Comparison of ENCODE assay signal across 26 cellular contexts in genomic region chr14:103282932-103283331, GRCh38. TPM values are rescaled to one million over a fixed set of nuclear protein-coding genes. Genes with fewer than 3 reads are reported as not detected.
DNase-seq lines count a peak whose midpoint lies in the region; ATAC-seq, FAIRE-seq and TF ChIP-seq lines count a peak whose summit lies in the region.
"Had no signal": no experiment of that assay in that cellular context is flagged by ENCODE, and none has a peak within 500 bp of the region (broad histone marks: within the 10 kb centered on the region; RNA-seq: fewer than 3 reads in every experiment).

No MANE protein-coding gene starts in this region.

- H3K9me3 Mint-ChIP-seq in neural progenitor cell = peaks cover 4% of the 10 kb centered on the region
- H3K9me3 Mint-ChIP-seq: CD4-positive, alpha-beta T cell; CD8-positive, alpha-beta memory T cell had no signal

- intact Hi-C loops in HepG2 (cut with micrococcal nuclease; ENCODE audit: unreplicated experiment) (no loop called here), right lobe of liver (cut with DNase I) (loop anchor here in 1 of 2 donors (10.0 kb wide), 2 partner anchors 78 to 178 kb away; no protein-coding TSS in a partner anchor)

- no peak overlapping the region; the same call in 1 of the 2 replicates for H2BK5ac ChIP-seq in H1 (ENCODE audit: low read depth, low read length)

- no peak overlapping the region for H3K23ac ChIP-seq in H1 (ENCODE audit: insufficient read length)

- in situ Hi-C loops in HepG2 (cut with HindIII; ENCODE audit: extremely low pct_ligation_motif_present, low pct_unique_long_range_greater_than_20kb) = no loop called here

- TF ChIP-seq EP300 in HepG2 (IDR thresholded peaks at IDR 0.05; ENCODE audit: low read depth in 2 of 2, low read length in 2 of 2) = no peak
- no peak for TF ChIP-seq EP300 in HepG2 (CRISPR knock-in tag; IDR thresholded peaks at IDR 0.05; ENCODE audit: borderline replicate concordance)
- no peak for TF ChIP-seq EP300 in H1 (IDR thresholded peaks at IDR 0.05; ENCODE audit: borderline replicate concordance in 1 of 2, low read depth in 2 of 2, low read length in 2 of 2)

- no peak overlapping the region for H3K56ac ChIP-seq in H1 (replicated peaks; ENCODE audit: insufficient read length, low read depth, low read length)

- peaks cover 1 to 9% of the 10 kb centered on the region in 2 experiments; a peak in 3 of 5 replicates for H3K27me3 ChIP-seq in HepG2 (ENCODE audit: control insufficient read depth in 1 of 2, insufficient read depth in 2 of 2, low read length in 2 of 2)
- H3K27me3 ChIP-seq in right lobe of liver = no peaks in the 10 kb centered on the region
- H3K27me3 ChIP-seq in H1 (replicated peaks in 1 of 4; ENCODE audit: control insufficient read depth in 3 of 4, extremely low read depth in 1 of 4, insufficient read depth in 3 of 4, low read length in 3 of 4) = peaks cover 0 to 18% (median 7%) of the 10 kb centered on the region in 4 experiments; a peak in 5 of 7 replicates
- peaks cover 35% of the 10 kb centered on the region for H3K27me3 ChIP-seq in neural progenitor cell
- H3K27me3 ChIP-seq: BLaER1 treated with 17β-estradiol and CSF1 and Interleukin-3, amounts not matched to agents 10 nM and 100 nM had no signal

- H3K27ac ChIP-seq in HepG2 (ENCODE audit: extremely low read length, insufficient read depth, low read length) = no peak overlapping the region
- H3K27ac ChIP-seq in right lobe of liver = no peak overlapping the region
- H3K27ac ChIP-seq in H1 (ENCODE audit: low read depth, low read length) = no peak overlapping the region
- no peak overlapping the region for H3K27ac ChIP-seq in neural progenitor cell
- H3K27ac ChIP-seq: BLaER1 treated with 17β-estradiol and CSF1 and Interleukin-3, amounts not matched to agents 10 nM and 100 nM had no signal

- H3K18ac ChIP-seq in H1 (ENCODE audit: extremely low read depth, low read length) = no peak overlapping the region

- no peak overlapping the region; the same call in 1 of the 2 replicates for H2BK15ac ChIP-seq in H1 (ENCODE audit: low read length)

- peaks cover 7% of the 10 kb centered on the region; the same call in 1 of the 2 replicates for H3K23me2 ChIP-seq in H1 (ENCODE audit: low read depth, low read length)

- no peak for FAIRE-seq in HepG2 (lab: Jason Lieb, UNC)
- no peak for FAIRE-seq in H1 (lab: Jason Lieb, UNC)
- FAIRE-seq: A549, D721Med, GM12878, GM18507, H54 had no signal

- H2BK12ac ChIP-seq in H1 (ENCODE audit: low read depth, low read length) = no peak overlapping the region; the same call in 1 of the 2 replicates

- H3K4me2 ChIP-seq in HepG2 (ENCODE audit: low read depth, low read length) = no peak overlapping the region
- H3K4me2 ChIP-seq in H1 (ENCODE audit: insufficient read depth in 1 of 2, low read depth in 2 of 2, low read length in 2 of 2) = no peak overlapping the region
- no peak overlapping the region for H3K4me2 ChIP-seq in neural progenitor cell
- H3K4me2 ChIP-seq: A549; BLaER1 treated with 17β-estradiol and CSF1 and Interleukin-3, amounts not matched to agents 10 nM and 100 nM; GM23338 had no signal

- CTCF ChIA-PET in HepG2 (lab: Yijun Ruan, JAX; ENCODE audit: low intra/inter-chr PET ratio, low total read pairs) = no interaction called here
- CTCF ChIA-PET in H1 (lab: Charles Lee; ENCODE audit: partially characterized antibody) = interaction anchor here (1.2 to 3.8 kb wide), 6 partner anchors 8 to 204 kb away, joined by 3 to 31 read pairs (median 4); no protein-coding TSS in a partner anchor

- H3K27me3 Mint-ChIP-seq in neural progenitor cell (ENCODE audit: insufficient read depth, low read depth) = peaks cover 30% of the 10 kb centered on the region

- no peak for TF ChIP-seq RAD21 in HepG2 (CRISPR knock-in tag; IDR thresholded peaks at IDR 0.05)
- TF ChIP-seq RAD21 in H1 (IDR thresholded peaks at IDR 0.05 in 1 of 2, conservative IDR thresholded peaks at IDR 0.05 in 1 of 2; ENCODE audit: low read depth in 2 of 2, low read length in 2 of 2) = no peak

- H2AFZ ChIP-seq in HepG2 (ENCODE audit: low read length) = no peak overlapping the region
- H2AFZ ChIP-seq in H1 (ENCODE audit: low read length) = no peak overlapping the region
- H2AFZ ChIP-seq in neural progenitor cell (replicated peaks) = no peak overlapping the region

- H4K20me1 ChIP-seq in HepG2 (ENCODE audit: insufficient read depth, low read length) (no peaks in the 10 kb centered on the region), H1 (replicated peaks in 1 of 2; ENCODE audit: control insufficient read depth in 1 of 2, insufficient read depth in 2 of 2, low read length in 2 of 2) (no peaks in the 10 kb centered on the region), neural progenitor cell (ENCODE audit: low read depth) (no peaks in the 10 kb centered on the region)
- H4K20me1 ChIP-seq: BLaER1 treated with 17β-estradiol and CSF1 and Interleukin-3, amounts not matched to agents 10 nM and 100 nM had no signal

- no peak overlapping the region for H4K5ac ChIP-seq in H1 (ENCODE audit: insufficient read length, low read depth, low read length)

- H3K4me3 Mint-ChIP-seq in neural progenitor cell = peak overlapping the region; percentile 13
- H3K4me3 Mint-ChIP-seq: CD4-positive, alpha-beta T cell; CD8-positive, alpha-beta memory T cell; GM23338 had no signal

- 53% methylated on average over 5 of the region's 5 CpGs for WGBS in HepG2 (ENCODE audit: low lambda C conversion rate)
- WGBS in right lobe of liver (ENCODE audit: insufficient coverage, low coverage, low lambda C conversion rate, missing lambda C conversion rate) = 82% methylated on average over 5 of the region's 5 CpGs
- 88% methylated on average over 5 of the region's 5 CpGs; no CpG with 5 or more reads in 1 of the 2 experiments for WGBS in H1 (ENCODE audit: extremely low coverage in 1 of 2, insufficient coverage in 1 of 2, insufficient read length in 1 of 2, insufficient replicate concordance in 2 of 2, low coverage in 1 of 2, low lambda C conversion rate in 2 of 2, missing lambda C conversion rate in 1 of 2), 2 experiments

- H3K79me2 ChIP-seq in HepG2 (ENCODE audit: insufficient read depth, low read length) (no peaks in the 10 kb centered on the region), H1 (ENCODE audit: control insufficient read depth in 1 of 2, insufficient read depth in 2 of 2, low read length in 2 of 2) (no peaks in the 10 kb centered on the region), neural progenitor cell (ENCODE audit: low read depth) (no peaks in the 10 kb centered on the region)

- H3K4me3 ChIP-seq in HepG2 (replicated peaks in 1 of 3; ENCODE audit: insufficient read depth in 1 of 3, low read depth in 2 of 3, low read length in 3 of 3) (no peak overlapping the region), right lobe of liver (no peak overlapping the region), H1 (ENCODE audit: extremely low read depth in 1 of 4, insufficient read depth in 2 of 4, low read depth in 3 of 4, low read length in 4 of 4) (no peak overlapping the region), neural progenitor cell (no peak overlapping the region)
- H3K4me3 ChIP-seq: A549; BLaER1 treated with 17β-estradiol and CSF1 and Interleukin-3, amounts not matched to agents 10 nM and 100 nM; GM12878; GM23338 had no signal

- POLR2A ChIA-PET in HepG2 (lab: Yijun Ruan, JAX) = interaction anchor here (2.1 kb wide), 1 partner anchor 38 kb away, joined by 6 read pairs; no protein-coding TSS in a partner anchor
- POLR2A ChIA-PET in H1 (lab: Charles Lee; ENCODE audit: partially characterized antibody) = interaction anchor here (0.7 kb wide), 1 partner anchor 132 kb away, joined by 4 read pairs; no protein-coding TSS in a partner anchor

- H4K8ac ChIP-seq in H1 (ENCODE audit: extremely low read depth, insufficient read depth, low read length) = no peak overlapping the region

- H2BK20ac ChIP-seq in H1 (ENCODE audit: low read length) = no peak overlapping the region

- H3K79me1 ChIP-seq in H1 (ENCODE audit: low read depth, low read length) = no peaks in the 10 kb centered on the region

- H3K14ac ChIP-seq in H1 (ENCODE audit: insufficient read length) = no peak overlapping the region

- H3K36me3 ChIP-seq in HepG2 (replicated peaks in 1 of 2; ENCODE audit: control insufficient read depth in 1 of 2, insufficient read depth in 2 of 2, low read length in 2 of 2) (no peaks in the 10 kb centered on the region), right lobe of liver (no peaks in the 10 kb centered on the region), H1 (ENCODE audit: control insufficient read depth in 2 of 4, insufficient read depth in 4 of 4, low read length in 3 of 4) (no peaks in the 10 kb centered on the region), neural progenitor cell (no peaks in the 10 kb centered on the region)
- H3K36me3 ChIP-seq: BE2C; BLaER1 treated with 17β-estradiol and CSF1 and Interleukin-3, amounts not matched to agents 10 nM and 100 nM had no signal

- DNase-seq in HepG2 (ENCODE audit: low spot score) = no peak
- no peak for DNase-seq in right lobe of liver
- DNase-seq in H1 (ENCODE audit: low read depth in 1 of 2, low spot score in 2 of 2) = no peak
- no peak for DNase-seq in neural progenitor cell (ENCODE audit: low spot score)
- DNase-seq in NCI-H1105 (lab: John Stamatoyannopoulos, UW) = no peak
- no peak for DNase-seq in mucosa of gallbladder (ENCODE audit: low spot score)
- DNase-seq: 8988T; ACHN; AML-193; BE2C; CD4-positive, alpha-beta T cell; CD8-positive, alpha-beta memory T cell; DMS 273 treated with DMSO at 0.1 percent for 48 hours; DMS79; EL; GDM1; HCEC 1CT had no signal

- no peaks in the 10 kb centered on the region for H3K4me1 Mint-ChIP-seq in neural progenitor cell

- H3K27ac Mint-ChIP-seq in neural progenitor cell = no peak overlapping the region
- H3K27ac Mint-ChIP-seq: CD14-positive monocyte; CD4-positive, alpha-beta T cell; CD8-positive, alpha-beta memory T cell; GM23338 had no signal

- no peak overlapping the region for H2BK120ac ChIP-seq in H1 (replicated peaks; ENCODE audit: low read depth, low read length)

- H3K9ac ChIP-seq in HepG2 (ENCODE audit: insufficient read depth, low read depth, low read length) (no peak overlapping the region), H1 (replicated peaks in 1 of 4; ENCODE audit: extremely low read depth in 1 of 4, low read depth in 3 of 4, low read length in 3 of 4) (no peak overlapping the region), neural progenitor cell (no peak overlapping the region)
- H3K9ac ChIP-seq: BLaER1 treated with 17β-estradiol and CSF1 and Interleukin-3, amounts not matched to agents 10 nM and 100 nM had no signal

- TF ChIP-seq CTCF in HepG2 (CRISPR knock-in tag; IDR thresholded peaks at IDR 0.05) (peak; percentile 34; the same call in 1 of the 2 replicates), right lobe of liver (IDR thresholded peaks at IDR 0.05) (no peak), H1 (IDR thresholded peaks at IDR 0.05; ENCODE audit: control extremely low read depth in 1 of 3, insufficient read depth in 1 of 3, low read depth in 1 of 3, low read length in 3 of 3) (no peak), neural progenitor cell (IDR thresholded peaks at IDR 0.05) (no peak)

- H3K4ac ChIP-seq in H1 (replicated peaks; ENCODE audit: insufficient read length, low read depth, low read length) = no peak overlapping the region

- peak overlapping the region; percentile 70; the same call in 1 of the 2 replicates for H2AK5ac ChIP-seq in H1 (ENCODE audit: low read depth, low read length)

- H4K91ac ChIP-seq in H1 (replicated peaks; ENCODE audit: insufficient read length, low read length) = no peak overlapping the region

- H3K9me3 ChIP-seq in HepG2 (ENCODE audit: low read length) (no peaks in the 10 kb centered on the region), right lobe of liver (no peaks in the 10 kb centered on the region), H1 (ENCODE audit: insufficient read depth in 2 of 2, low read depth in 1 of 2, low read length in 1 of 2) (no peaks in the 10 kb centered on the region), neural progenitor cell (ENCODE audit: low read depth) (no peaks in the 10 kb centered on the region)
- H3K9me3 ChIP-seq: A549, BE2C had no signal

- no TSS peak for BruUV-seq in HepG2 (replicated peaks; lab: Mats Ljungman, UMichigan)

- H3F3A ChIP-seq in neural progenitor cell (ENCODE audit: low read depth) = peaks cover 14% of the 10 kb centered on the region

- no peak for ATAC-seq in HepG2
- no peak for ATAC-seq in right lobe of liver
- ATAC-seq in HG02759 (IDR thresholded peaks at IDR 0.05; ENCODE audit: unreplicated experiment) = no peak
- ATAC-seq: A549, GM12878, GM23338 had no signal

- TF ChIP-seq POLR2A in HepG2 (IDR thresholded peaks at IDR 0.05; ENCODE audit: insufficient read depth in 1 of 2, low read depth in 2 of 2, low read length in 2 of 2) (no peak), right lobe of liver (IDR thresholded peaks at IDR 0.05) (no peak), H1 (IDR thresholded peaks at IDR 0.05; ENCODE audit: control extremely low read depth in 1 of 2, low read depth in 2 of 2, low read length in 2 of 2) (no peak)

- H3K36me3 Mint-ChIP-seq in neural progenitor cell = no peaks in the 10 kb centered on the region
- H3K36me3 Mint-ChIP-seq: CD8-positive, alpha-beta memory T cell had no signal

- H3K4me1 ChIP-seq in HepG2 (ENCODE audit: insufficient read depth, low read length) (peaks cover 36% of the 10 kb centered on the region), right lobe of liver (peaks cover 0 to 10% (median 3%) of the 10 kb centered on the region in 4 donors), H1 (replicated peaks in 1 of 4; ENCODE audit: control insufficient read depth in 3 of 4, insufficient read depth in 4 of 4, low read length in 3 of 4) (peaks cover 5 to 28% (median 16%) of the 10 kb centered on the region in 4 experiments), neural progenitor cell (peaks cover 6% of the 10 kb centered on the region)
- H3K4me1 ChIP-seq: BE2C had no signal

RNA-seq across cellular contexts. Expression of gene EIF5, which starts 51.1 kb away (rescaled TPM):
- total RNA-seq in HepG2 (2016; rRNA removed; fragmentation: Illumina TruSeq; extraction: Trizol) = 281 and 333 TPM in 2 replicates
- total RNA-seq in HepG2 (2016; cell fraction: cytosol; rRNA removed; fragmentation: Illumina TruSeq; extraction: Trizol; ENCODE audit: low read depth) = 57.6 and 59.2 TPM in 2 replicates
- 289 and 316 TPM in 2 replicates for total RNA-seq in HepG2 (2016; cell fraction: insoluble cytoplasmic fraction; rRNA removed; fragmentation: Illumina TruSeq; extraction: Trizol)
- 131 and 147 TPM in 2 replicates for total RNA-seq in HepG2 (2016; cell fraction: membrane; rRNA removed; fragmentation: Illumina TruSeq; extraction: Trizol)
- total RNA-seq in HepG2 (2016; cell fraction: nucleus; rRNA removed; fragmentation: Illumina TruSeq; extraction: Trizol) = 180 TPM in 2 replicates
- 147 and 189 TPM in 2 replicates for polyA plus RNA-seq in HepG2 (2011; rRNA removed)
- 98.3 and 109 TPM in 2 replicates for polyA plus RNA-seq in HepG2 (2011; cell fraction: cytosol; rRNA removed)
- 192 and 267 TPM in 2 replicates for polyA plus RNA-seq in HepG2 (2011; cell fraction: nucleus; rRNA removed)
- polyA plus RNA-seq in HepG2 (2012) = 226 and 227 TPM in 2 replicates
- polyA plus RNA-seq in HepG2 (2016; cell fraction: cytosol; fragmentation: Illumina TruSeq; extraction: Trizol; ENCODE audit: low read depth) = 34.1 and 47.0 TPM in 2 replicates
- polyA plus RNA-seq in HepG2 (2016; cell fraction: insoluble cytoplasmic fraction; fragmentation: Illumina TruSeq; extraction: Trizol; ENCODE audit: low read depth) = 286 and 291 TPM in 2 replicates
- 74.1 and 96.9 TPM in 2 replicates for polyA plus RNA-seq in HepG2 (2016; cell fraction: membrane; fragmentation: Illumina TruSeq; extraction: Trizol; ENCODE audit: low read depth)
- polyA plus RNA-seq in HepG2 (2016; cell fraction: nucleus; fragmentation: Illumina TruSeq; extraction: Trizol; ENCODE audit: insufficient read depth, low read depth) = 188 and 207 TPM in 2 replicates
- polyA minus RNA-seq in HepG2 (2011; rRNA and poly(A)+ RNA removed; ENCODE audit: low replicate concordance) = 81.5 and 123 TPM in 2 replicates
- 55.8 and 65.8 TPM in 2 replicates for polyA minus RNA-seq in HepG2 (2011; cell fraction: cytosol; rRNA and poly(A)+ RNA removed)
- 331 and 439 TPM in 2 replicates for polyA minus RNA-seq in HepG2 (2011; cell fraction: nucleus; rRNA and poly(A)+ RNA removed)
- total RNA-seq in right lobe of liver = 100 to 1,000 TPM; 186 to 357 (median 215) TPM
- 323 and 328 TPM in 2 replicates for total RNA-seq in H1 (2021; fragmentation: NEBNext Ultra II Directional; extraction: Animal tissue kit (Norgen Biotek cat#: 25700))
- polyA plus RNA-seq in H1 (2011; rRNA removed) = 179 and 184 TPM in 2 replicates
- 254 TPM for polyA plus RNA-seq in H1 (2011; cell fraction: cytosol; rRNA removed)
- 169 TPM for polyA plus RNA-seq in H1 (2011; cell fraction: nucleus; rRNA removed)
- polyA plus RNA-seq in H1 (2012, experiment 1 of 2) = 243 to 415 TPM (median 345 TPM) in 4 replicates
- 24.0 TPM for polyA plus RNA-seq in H1 (2012, experiment 2 of 2)
- polyA plus RNA-seq in H1 (2013, experiment 1 of 2) = 314 TPM
- 325 TPM for polyA plus RNA-seq in H1 (2013, experiment 2 of 2)
- polyA minus RNA-seq in H1 (2011; rRNA and poly(A)+ RNA removed) = 277 and 334 TPM in 2 replicates
- 213 TPM for polyA minus RNA-seq in H1 (2011; cell fraction: cytosol; rRNA and poly(A)+ RNA removed)
- 361 TPM for polyA minus RNA-seq in H1 (2011; cell fraction: nucleus; rRNA and poly(A)+ RNA removed)
- 216 and 257 TPM in 2 replicates for total RNA-seq in neural progenitor cell (ENCODE audit: low replicate concordance)
- 265 TPM for total RNA-seq in mucosa of gallbladder

Comparison
In these comparisons a context has a peak if more than half of its experiments do, and no peak if none do; other contexts are left out.
1. Of the 41 proteins assayed by ChIP-seq in both HepG2 and H1: peak only in HepG2: CTCF; only in H1: none; in both: none; in neither: 40.